Comparison of ENCODE assay signal across 22 cellular contexts in genomic region chr9:110155744-110156143, GRCh38. TPM values are rescaled to one million over a fixed set of nuclear protein-coding genes. Genes with fewer than 3 reads are reported as not detected.
DNase-seq lines count a peak whose midpoint lies in the region; ATAC-seq and TF ChIP-seq lines count a peak whose summit lies in the region.
"Had no signal": no experiment of that assay in that cellular context is flagged by ENCODE, and none has a peak within 500 bp of the region (broad histone marks: within the 10 kb centered on the region; RNA-seq: fewer than 3 reads in every experiment).

No MANE protein-coding gene starts in this region.

- H3K27ac ChIP-seq in HL-60 (replicated peaks): peak overlapping the region; percentile 94
- H3K27ac ChIP-seq in RWPE1: no peak overlapping the region
- H3K27ac ChIP-seq: parathyroid adenoma, PC-9, testis had no signal

- no peak for TF ChIP-seq CTCF in HL-60 (IDR thresholded peaks at IDR 0.05; ENCODE audit: insufficient read depth, low read length)
- no peak for TF ChIP-seq CTCF in foreskin fibroblast (IDR thresholded peaks at IDR 0.05; ENCODE audit: low read depth, low read length)
- TF ChIP-seq CTCF in RWPE1 (conservative IDR thresholded peaks at IDR 0.05; ENCODE audit: low read depth): no peak

- H3K27me3 Mint-ChIP-seq in activated naive CD4-positive, alpha-beta T cell treated with anti-CD3 and anti-CD28 coated beads, Interleukin-2, amount 10 ng/mL, durations not matched to agents 7 days and 5 days: no peaks in the 10 kb centered on the region
- H3K27me3 Mint-ChIP-seq in activated T-helper 1 cell treated with anti-CD3 and anti-CD28 coated beads, Interleukin-12 subunit alpha, Interleukin-12 subunit beta, Interleukin-2, Interleukin-4 antibody, amounts not matched to agents 30 ng/mL and 10 ng/mL and 1 ng/mL, durations not matched to agents 14 hours and 24 hours and 36 hours (ENCODE audit: insufficient read depth): no peaks in the 10 kb centered on the region
- H3K27me3 Mint-ChIP-seq in stimulated activated naive B cell treated with anti-CD40 and anti-IgM and Interleukin-4, amounts not matched to agents 10 μg/mL and 1 μg/mL and 100 μg/mL, for 72 hours: no peaks in the 10 kb centered on the region
- H3K27me3 Mint-ChIP-seq: IgD-negative memory B cell; naive thymus-derived CD4-positive, alpha-beta T cell had no signal

- intact Hi-C loops in activated T-helper 1 cell treated with anti-CD3 and anti-CD28 coated beads, Interleukin-12 subunit alpha, Interleukin-12 subunit beta, Interleukin-2, Interleukin-4 antibody, amounts not matched to agents 30 ng/mL and 10 ng/mL and 1 ng/mL, durations not matched to agents 14 hours and 24 hours and 36 hours (cut with micrococcal nuclease): loop anchor here (10.0 kb wide), 1 partner anchor 711 kb away; no protein-coding TSS in a partner anchor

- DNase-seq in activated naive CD4-positive, alpha-beta T cell treated with anti-CD3 and anti-CD28 coated beads, Interleukin-2, amount 10 ng/mL, durations not matched to agents 7 days and 5 days: no peak
- DNase-seq in activated naive CD4-positive, alpha-beta T cell (lab: John Stamatoyannopoulos, UW): no peak
- no peak for DNase-seq in HL-60 (ENCODE audit: low read depth in 1 of 2, low spot score in 1 of 2)
- DNase-seq in activated T-helper 1 cell treated with anti-CD3 and anti-CD28 coated beads, Interleukin-12 subunit alpha, Interleukin-12 subunit beta, Interleukin-2, Interleukin-4 antibody, amounts not matched to agents 30 ng/mL and 10 ng/mL and 1 ng/mL, durations not matched to agents 14 hours and 24 hours and 36 hours (ENCODE audit: low spot score): no peak
- no peak for DNase-seq in stimulated activated naive B cell treated with anti-CD40 and anti-IgM and Interleukin-4, amounts not matched to agents 10 μg/mL and 1 μg/mL and 100 μg/mL, for 72 hours
- no peak for DNase-seq in foreskin fibroblast
- DNase-seq in RWPE1 (ENCODE audit: low spot score): no peak
- DNase-seq: activated CD8-positive, alpha-beta memory T cell treated with anti-CD3 and anti-CD28 coated beads, Interleukin-2, amount 50 U/mL, for 4 hours; CD8-positive, alpha-beta T cell; effector memory CD4-positive, alpha-beta T cell; esophagus squamous epithelium; kidney glomerular epithelial cell; naive thymus-derived CD4-positive, alpha-beta T cell; NCI-H1694; NCI-H774; PC-9; sigmoid colon; testis had no signal

- peak overlapping the region; percentile 90 for H3K27ac Mint-ChIP-seq in activated naive CD4-positive, alpha-beta T cell treated with anti-CD3 and anti-CD28 coated beads, Interleukin-2, amount 10 ng/mL, durations not matched to agents 7 days and 5 days
- H3K27ac Mint-ChIP-seq in activated T-helper 1 cell treated with anti-CD3 and anti-CD28 coated beads, Interleukin-12 subunit alpha, Interleukin-12 subunit beta, Interleukin-2, Interleukin-4 antibody, amounts not matched to agents 30 ng/mL and 10 ng/mL and 1 ng/mL, durations not matched to agents 14 hours and 24 hours and 36 hours: peak overlapping the region; percentile 77
- H3K27ac Mint-ChIP-seq in stimulated activated naive B cell treated with anti-CD40 and anti-IgM and Interleukin-4, amounts not matched to agents 10 μg/mL and 1 μg/mL and 100 μg/mL, for 72 hours: peak overlapping the region; percentile 89

- CTCF ChIA-PET in activated naive CD4-positive, alpha-beta T cell treated with anti-CD3 and anti-CD28 coated beads, Interleukin-2, amount 10 ng/mL, durations not matched to agents 7 days and 5 days (lab: Charles Lee): interaction anchor here (1.6 kb wide), 1 partner anchor 101 kb away, joined by 4 read pairs; the partner anchor contains the start of gene TXN
- CTCF ChIA-PET in RWPE1 (lab: Yijun Ruan, JAX): interaction anchor here (0.6 kb wide), 1 partner anchor 30 kb away, joined by 4 read pairs; no protein-coding TSS in a partner anchor

- peaks cover 2% of the 10 kb centered on the region for H3K9me3 Mint-ChIP-seq in activated naive CD4-positive, alpha-beta T cell treated with anti-CD3 and anti-CD28 coated beads, Interleukin-2, amount 10 ng/mL, durations not matched to agents 7 days and 5 days
- H3K9me3 Mint-ChIP-seq in activated T-helper 1 cell treated with anti-CD3 and anti-CD28 coated beads, Interleukin-12 subunit alpha, Interleukin-12 subunit beta, Interleukin-2, Interleukin-4 antibody, amounts not matched to agents 30 ng/mL and 10 ng/mL and 1 ng/mL, durations not matched to agents 14 hours and 24 hours and 36 hours: peaks cover 1% of the 10 kb centered on the region
- H3K9me3 Mint-ChIP-seq in stimulated activated naive B cell treated with anti-CD40 and anti-IgM and Interleukin-4, amounts not matched to agents 10 μg/mL and 1 μg/mL and 100 μg/mL, for 72 hours: no peaks in the 10 kb centered on the region
- H3K9me3 Mint-ChIP-seq: CD8-positive, alpha-beta T cell; IgD-negative memory B cell had no signal

- H3K36me3 Mint-ChIP-seq in activated naive CD4-positive, alpha-beta T cell treated with anti-CD3 and anti-CD28 coated beads, Interleukin-2, amount 10 ng/mL, durations not matched to agents 7 days and 5 days: peaks cover 72% of the 10 kb centered on the region
- peaks cover 42% of the 10 kb centered on the region for H3K36me3 Mint-ChIP-seq in activated T-helper 1 cell treated with anti-CD3 and anti-CD28 coated beads, Interleukin-12 subunit alpha, Interleukin-12 subunit beta, Interleukin-2, Interleukin-4 antibody, amounts not matched to agents 30 ng/mL and 10 ng/mL and 1 ng/mL, durations not matched to agents 14 hours and 24 hours and 36 hours (ENCODE audit: low read depth)
- peaks cover 65 to 88% of the 10 kb centered on the region in 2 donors for H3K36me3 Mint-ChIP-seq in stimulated activated naive B cell treated with anti-CD40 and anti-IgM and Interleukin-4, amounts not matched to agents 10 μg/mL and 1 μg/mL and 100 μg/mL, for 72 hours
- H3K36me3 Mint-ChIP-seq: CD8-positive, alpha-beta T cell had no signal

- no peak overlapping the region for H3K4me3 Mint-ChIP-seq in activated naive CD4-positive, alpha-beta T cell treated with anti-CD3 and anti-CD28 coated beads, Interleukin-2, amount 10 ng/mL, durations not matched to agents 7 days and 5 days
- H3K4me3 Mint-ChIP-seq in activated T-helper 1 cell treated with anti-CD3 and anti-CD28 coated beads, Interleukin-12 subunit alpha, Interleukin-12 subunit beta, Interleukin-2, Interleukin-4 antibody, amounts not matched to agents 30 ng/mL and 10 ng/mL and 1 ng/mL, durations not matched to agents 14 hours and 24 hours and 36 hours: peak overlapping the region; percentile 64
- H3K4me3 Mint-ChIP-seq in stimulated activated naive B cell treated with anti-CD40 and anti-IgM and Interleukin-4, amounts not matched to agents 10 μg/mL and 1 μg/mL and 100 μg/mL, for 72 hours: peak overlapping the region in 1 of 2 donors; percentile 3
- H3K4me3 Mint-ChIP-seq: CD8-positive, alpha-beta T cell had no signal

- H3K4me3 ChIP-seq in HL-60 (replicated peaks; ENCODE audit: insufficient read depth, low read length): no peak overlapping the region
- no peak overlapping the region for H3K4me3 ChIP-seq in foreskin fibroblast (ENCODE audit: low read depth in 1 of 2, low read length in 2 of 2)
- H3K4me3 ChIP-seq: esophagus squamous epithelium, PC-9, sigmoid colon, testis had no signal

- peaks cover 100% of the 10 kb centered on the region for H3K4me1 Mint-ChIP-seq in activated naive CD4-positive, alpha-beta T cell treated with anti-CD3 and anti-CD28 coated beads, Interleukin-2, amount 10 ng/mL, durations not matched to agents 7 days and 5 days
- peaks cover 100% of the 10 kb centered on the region for H3K4me1 Mint-ChIP-seq in activated T-helper 1 cell treated with anti-CD3 and anti-CD28 coated beads, Interleukin-12 subunit alpha, Interleukin-12 subunit beta, Interleukin-2, Interleukin-4 antibody, amounts not matched to agents 30 ng/mL and 10 ng/mL and 1 ng/mL, durations not matched to agents 14 hours and 24 hours and 36 hours (ENCODE audit: low read depth)
- peaks cover 76 to 100% of the 10 kb centered on the region in 2 donors for H3K4me1 Mint-ChIP-seq in stimulated activated naive B cell treated with anti-CD40 and anti-IgM and Interleukin-4, amounts not matched to agents 10 μg/mL and 1 μg/mL and 100 μg/mL, for 72 hours

- ATAC-seq in stimulated activated naive B cell treated with anti-CD40 and anti-IgM and Interleukin-4, amounts not matched to agents 10 μg/mL and 1 μg/mL and 100 μg/mL, for 72 hours (replicated peaks): no peak
- ATAC-seq: activated CD4-positive, CD25-positive, alpha-beta regulatory T cell treated with anti-CD3 and anti-CD28 coated beads, Interleukin-2, amount 50 U/mL, for 24 hours; CD8-positive, alpha-beta T cell; naive thymus-derived CD4-positive, alpha-beta T cell had no signal

- H3K27me3 ChIP-seq in HL-60 (ENCODE audit: insufficient read depth, poor library complexity, severe bottlenecking): no peaks in the 10 kb centered on the region
- H3K27me3 ChIP-seq: esophagus squamous epithelium, sigmoid colon, testis had no signal

- POLR2A ChIA-PET in RWPE1 (lab: Yijun Ruan, JAX; ENCODE audit: low non-redundant PET): no interaction called here

RNA-seq across cellular contexts. Expression of gene C9orf152, which starts 52.2 kb away (rescaled TPM):
- total RNA-seq in activated T-helper 1 cell treated with anti-CD3 and anti-CD28 coated beads, Interleukin-12 subunit alpha, Interleukin-12 subunit beta, Interleukin-2, Interleukin-4 antibody, amounts not matched to agents 30 ng/mL and 10 ng/mL and 1 ng/mL, durations not matched to agents 14 hours and 24 hours and 36 hours: not detected in 2 replicates
- total RNA-seq: CD8-positive, alpha-beta T cell; naive thymus-derived CD4-positive, alpha-beta T cell; sigmoid colon; SK-MEL-5; testis had no signal
